ENCODE assay signal across 3 cellular contexts in genomic region chr10:101246639-101247038, GRCh38. TPM values are rescaled to one million over a fixed set of nuclear protein-coding genes. Genes with fewer than 3 reads are reported as not detected.
"Had no signal": no experiment of that assay in that cellular context is flagged by ENCODE, and none has a peak within 500 bp of the region (broad histone marks: within the 10 kb centered on the region; RNA-seq: fewer than 3 reads in every experiment).

No MANE protein-coding gene starts in this region.

- H3K4me3 ChIP-seq: GM12878 had no signal

- DNase-seq: GDM1, GF-D8 had no signal

RNA-seq across cellular contexts. Expression of gene LBX1, which starts 17.4 kb away (rescaled TPM):
- total RNA-seq: GM12878 had no signal
